ENCODE assay signal across 8 cellular contexts in the genomic region with DNA sequence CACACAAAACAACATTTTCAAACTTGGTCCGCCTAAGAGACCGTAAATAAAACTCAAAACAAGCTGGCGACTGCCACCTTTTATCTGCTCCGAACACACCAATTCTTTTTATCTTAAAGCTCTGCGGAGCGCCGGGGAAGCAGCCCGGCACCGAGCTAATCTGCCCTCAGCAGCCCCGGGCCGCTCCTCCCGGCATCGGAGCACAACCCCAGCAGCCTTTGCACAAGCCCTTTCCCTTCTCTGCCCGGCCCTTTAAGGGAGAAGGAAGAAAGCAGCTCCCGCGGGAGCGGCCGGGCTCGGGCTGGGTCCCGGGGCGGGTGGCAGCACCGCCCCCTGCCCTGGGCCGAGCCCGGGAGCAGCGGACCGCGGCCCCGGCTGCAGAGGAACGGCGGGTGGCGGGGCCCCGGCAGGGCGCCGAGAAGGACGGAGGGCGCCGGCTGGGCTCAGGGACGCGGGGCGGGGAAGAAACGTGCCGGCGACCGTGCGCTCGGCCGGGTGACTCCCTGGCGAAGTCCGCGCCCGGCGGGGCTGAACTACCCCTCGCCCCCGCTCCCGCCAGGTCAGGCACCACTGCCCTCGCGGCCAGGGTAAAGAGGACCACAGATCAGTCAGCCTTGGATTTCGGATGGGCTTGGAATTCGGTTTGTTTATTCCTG.
DNase-seq lines count a peak whose midpoint lies in the region; ATAC-seq and TF ChIP-seq lines count a peak whose summit lies in the region.

No MANE protein-coding gene starts in this region.

- H3K4me1 ChIP-seq in Peyer's patch (peaks cover 0 to 15% (median 7%) of the 10 kb centered on the region in 4 donors), lower lobe of right lung (peaks cover 40% of the 10 kb centered on the region), tibial nerve (peaks cover 0 to 40% (median 0%) of the 10 kb centered on the region in 4 donors)

- H3K27me3 Mint-ChIP-seq in stimulated activated naive CD8-positive, alpha-beta T cell treated with anti-CD3 and anti-CD28 coated beads, Interleukin-15, Interleukin-2, amounts not matched to agents 100 ng/mL and 50 ng/mL, for 24 hours: peaks cover 63% of the 10 kb centered on the region

- peaks cover 0 to 6% of the 10 kb centered on the region in 2 donors for H3K27me3 ChIP-seq in Peyer's patch
- peaks cover 75% of the 10 kb centered on the region for H3K27me3 ChIP-seq in lower lobe of right lung (ENCODE audit: low read depth)
- peaks cover 0 to 28% of the 10 kb centered on the region in 2 donors for H3K27me3 ChIP-seq in tibial nerve

- H3K36me3 ChIP-seq in Peyer's patch: no peaks in the 10 kb centered on the region
- no peaks in the 10 kb centered on the region for H3K36me3 ChIP-seq in lower lobe of right lung
- no peaks in the 10 kb centered on the region for H3K36me3 ChIP-seq in tibial nerve

- H3K27ac Mint-ChIP-seq in stimulated activated naive CD8-positive, alpha-beta T cell treated with anti-CD3 and anti-CD28 coated beads, Interleukin-15, Interleukin-2, amounts not matched to agents 100 ng/mL and 50 ng/mL, for 24 hours: no peak overlapping the region

- TF ChIP-seq CTCF in Peyer's patch (IDR thresholded peaks at IDR 0.05) (no peak), lower lobe of right lung (IDR thresholded peaks at IDR 0.05) (no peak), tibial nerve (IDR thresholded peaks at IDR 0.05) (no peak)

- H3K4me3 ChIP-seq in Peyer's patch (peak overlapping the region; percentile 42 to 65 (median 56)), lower lobe of right lung (peak overlapping the region; percentile 60), tibial nerve (peak overlapping the region; percentile 59 to 67 (median 64))

- no peak for ATAC-seq in stimulated activated naive CD8-positive, alpha-beta T cell treated with anti-CD3 and anti-CD28 coated beads, Interleukin-15, Interleukin-2, amounts not matched to agents 100 U/mL and 50 U/mL, for 24 hours
- peak; percentile 66 to 75 for ATAC-seq in lower lobe of right lung
- ATAC-seq in GM21576 (IDR thresholded peaks at IDR 0.05; ENCODE audit: unreplicated experiment): no peak

- TF ChIP-seq EP300 in tibial nerve (IDR thresholded peaks at IDR 0.05): no peak

- no peaks in the 10 kb centered on the region for H3K9me3 ChIP-seq in Peyer's patch
- no peaks in the 10 kb centered on the region for H3K9me3 ChIP-seq in lower lobe of right lung
- H3K9me3 ChIP-seq in tibial nerve: no peaks in the 10 kb centered on the region

- peak overlapping the region; percentile 76 for H3K4me3 Mint-ChIP-seq in stimulated activated naive CD8-positive, alpha-beta T cell treated with anti-CD3 and anti-CD28 coated beads, Interleukin-15, Interleukin-2, amounts not matched to agents 100 ng/mL and 50 ng/mL, for 24 hours

- peaks cover 5% of the 10 kb centered on the region for H3K36me3 Mint-ChIP-seq in stimulated activated naive CD8-positive, alpha-beta T cell treated with anti-CD3 and anti-CD28 coated beads, Interleukin-15, Interleukin-2, amounts not matched to agents 100 ng/mL and 50 ng/mL, for 24 hours (ENCODE audit: low read depth)

- H3K27ac ChIP-seq in Peyer's patch (peak overlapping the region; percentile 46 to 91 (median 78)), lower lobe of right lung (peak overlapping the region; percentile 80), tibial nerve (peak overlapping the region; percentile 72 to 94 (median 89))

- no peaks in the 10 kb centered on the region for H3K9me3 Mint-ChIP-seq in stimulated activated naive CD8-positive, alpha-beta T cell treated with anti-CD3 and anti-CD28 coated beads, Interleukin-15, Interleukin-2, amounts not matched to agents 100 ng/mL and 50 ng/mL, for 24 hours

- WGBS in tibial nerve, 2 donors: 0 to 1% methylated on average over 31 to 35 of the region's 59 CpGs

- no peak for DNase-seq in stimulated activated naive CD8-positive, alpha-beta T cell treated with anti-CD3 and anti-CD28 coated beads, Interleukin-15, Interleukin-2, amounts not matched to agents 100 U/mL and 50 U/mL, for 24 hours
- DNase-seq in Peyer's patch (peak in 2 of 3 donors; percentile 71 to 84), ecto neural progenitor cell (ENCODE audit: low spot score) (peak; percentile 68), lower lobe of right lung (peak; percentile 68), tibial nerve (ENCODE audit: low spot score in 2 of 2) (peak; percentile 23 to 30), epidermal melanocyte (ENCODE audit: insufficient read length, low spot score) (no peak)

- peak; percentile 51 to 52 for TF ChIP-seq POLR2A in Peyer's patch (IDR thresholded peaks at IDR 0.05)
- no peak for TF ChIP-seq POLR2A in tibial nerve (IDR thresholded peaks at IDR 0.05)

- peaks cover 29% of the 10 kb centered on the region for H3K4me1 Mint-ChIP-seq in stimulated activated naive CD8-positive, alpha-beta T cell treated with anti-CD3 and anti-CD28 coated beads, Interleukin-15, Interleukin-2, amounts not matched to agents 100 ng/mL and 50 ng/mL, for 24 hours (ENCODE audit: low read depth)

- intact Hi-C loops in lower lobe of right lung (cut with DNase I): no loop called here

Comparison
In these comparisons a context has a peak if more than half of its experiments do, and no peak if none do; other contexts are left out.
1. ATAC-seq: peak in lower lobe of right lung (2 of 2); none in stimulated activated naive CD8-positive, alpha-beta T cell treated with anti-CD3 and anti-CD28 coated beads, Interleukin-15, Interleukin-2, amounts not matched to agents 100 U/mL and 50 U/mL, for 24 hours (single experiment) and GM21576 (single experiment).
2. DNase-seq: peak in Peyer's patch (2 of 3), ecto neural progenitor cell (single experiment), lower lobe of right lung (single experiment) and tibial nerve (2 of 2); none in stimulated activated naive CD8-positive, alpha-beta T cell treated with anti-CD3 and anti-CD28 coated beads, Interleukin-15, Interleukin-2, amounts not matched to agents 100 U/mL and 50 U/mL, for 24 hours (single experiment) and epidermal melanocyte (single experiment).
3. POLR2A ChIP-seq: peak in Peyer's patch (2 of 2); none in tibial nerve (0 of 2).
4. Peak in every context shown above with its lines, with median percentiles within 50 percentile points of each other: H3K27ac ChIP-seq and H3K4me3 ChIP-seq.